22 cellular contexts compared by ENCODE assay signal in genomic region chr21:45613881-45614280, GRCh38. TPM values are rescaled to one million over a fixed set of nuclear protein-coding genes. Genes with fewer than 3 reads are reported as not detected.
DNase-seq lines count a peak whose midpoint lies in the region; ATAC-seq and TF ChIP-seq lines count a peak whose summit lies in the region.
"Had no signal": no experiment of that assay in that cellular context is flagged by ENCODE, and none has a peak within 500 bp of the region (broad histone marks: within the 10 kb centered on the region; RNA-seq: fewer than 3 reads in every experiment).

No MANE protein-coding gene starts in this region.

- H3K4me3 ChIP-seq in fibroblast of mammary gland (ENCODE audit: control insufficient read depth, low read depth, low read length) (no peak overlapping the region), spleen (no peak overlapping the region), mucosa of descending colon (no peak overlapping the region)
- H3K4me3 ChIP-seq: coronary artery, heart left ventricle, stomach had no signal

- TF ChIP-seq CTCF in fibroblast of mammary gland (conservative IDR thresholded peaks at IDR 0.05; ENCODE audit: control insufficient read depth, insufficient read depth, low read depth, low read length) (no peak), spleen (IDR thresholded peaks at IDR 0.05 in 8 of 11, conservative IDR thresholded peaks at IDR 0.05 in 3 of 11) (no peak), mucosa of descending colon (IDR thresholded peaks at IDR 0.05) (no peak)

- 65 to 79% (median 69%) methylated on average over 9 of the region's 9 CpGs for WGBS in spleen, 5 donors

- H3K27me3 ChIP-seq in spleen (replicated peaks in 1 of 7) = peaks cover 0 to 10% (median 0%) of the 10 kb centered on the region in 7 donors

- H3K9me3 ChIP-seq in spleen (no peaks in the 10 kb centered on the region), mucosa of descending colon (no peaks in the 10 kb centered on the region)
- H3K9me3 ChIP-seq: heart left ventricle had no signal

- H3K36me3 ChIP-seq in spleen (peaks cover 0 to 6% (median 0%) of the 10 kb centered on the region in 6 donors), mucosa of descending colon (ENCODE audit: low read depth) (no peaks in the 10 kb centered on the region)
- H3K36me3 ChIP-seq: heart left ventricle, stomach had no signal

- H3K4me1 ChIP-seq in spleen (peaks cover 2 to 55% (median 28%) of the 10 kb centered on the region in 6 donors), mucosa of descending colon (ENCODE audit: low read depth) (no peaks in the 10 kb centered on the region)
- H3K4me1 ChIP-seq: heart left ventricle, stomach had no signal

- DNase-seq in activated CD4-positive, CD25-positive, alpha-beta regulatory T cell treated with anti-CD3 and anti-CD28 coated beads, Interleukin-2, amount 50 U/mL, for 72 hours = peak; percentile 17
- no peak for DNase-seq in activated CD4-positive, CD25-positive, alpha-beta regulatory T cell (lab: John Stamatoyannopoulos, UW)
- peak; percentile 53 for DNase-seq in RPMI7951 (ENCODE audit: low read depth)
- peak; percentile 55 for DNase-seq in fibroblast of mammary gland (ENCODE audit: low read depth)
- DNase-seq in spleen = peak; percentile 21
- DNase-seq in SIG-M5 (lab: John Stamatoyannopoulos, UW) = no peak
- DNase-seq in mucosa of descending colon = no peak
- DNase-seq: activated CD4-positive, alpha-beta T cell treated with anti-CD3 and anti-CD28 coated beads, Interleukin-2, amount 50 U/mL, for 48 hours; AML-193; heart left ventricle; MM.1S; NCI-H748 treated with DMSO at 0.1 percent for 48 hours; SHP77 treated with DMSO at 0.1 percent for 48 hours; small intestine; stimulated activated CD4-positive, alpha-beta T cell treated with anti-CD3 and anti-CD28 coated beads, Interleukin-4, amount 100 ng/mL, for 24 hours; stomach had no signal

- no peak for ATAC-seq in mucosa of descending colon
- no peak for ATAC-seq in GM19463 (IDR thresholded peaks at IDR 0.05; ENCODE audit: unreplicated experiment)
- ATAC-seq: activated naive CD4-positive, alpha-beta T cell treated with anti-CD3 and anti-CD28 coated beads, Interleukin-2, amount 50 U/mL, for 72 hours; heart left ventricle; left lobe of liver had no signal

- peak overlapping the region in 1 of 8 donors; percentile 84 for H3K27ac ChIP-seq in spleen
- H3K27ac ChIP-seq: 22Rv1, coronary artery, heart left ventricle, stomach, VCaP had no signal

- intact Hi-C loops in spleen (cut with DNase I; ENCODE audit: low total_unique reads) (no loop called here), mucosa of descending colon (cut with DNase I, micrococcal nuclease) (no loop called here)

- TF ChIP-seq POLR2A in spleen (IDR thresholded peaks at IDR 0.05) = no peak

RNA-seq across cellular contexts. Expression of gene PCBP3, which starts 29.6 kb away (rescaled TPM):
- 4.0 and 8.4 TPM in 2 replicates for total RNA-seq in RPMI7951 (2014; rRNA removed; shearing (Covaris generic))
- total RNA-seq in spleen = 10 to 100 TPM in 6 of 7 donors, 1 to 10 TPM in 1; 5.8 to 31.6 (median 18.4) TPM
- polyA plus RNA-seq in spleen = 10 to 100 TPM in 2 of 3 donors, 1 to 10 TPM in 1; 4.2 to 16.4 (median 10.5) TPM
- total RNA-seq in mucosa of descending colon = 10 to 100 TPM in 1 of 3 donors, 1 to 10 TPM in 2; 4.5 to 18.4 (median 7.6) TPM

Comparison
In these comparisons a context has a peak if more than half of its experiments do, and no peak if none do; other contexts are left out.
1. DNase-seq: peak in activated CD4-positive, CD25-positive, alpha-beta regulatory T cell treated with anti-CD3 and anti-CD28 coated beads, Interleukin-2, amount 50 U/mL, for 72 hours (single experiment), RPMI7951 (single experiment), fibroblast of mammary gland (single experiment) and spleen (single experiment); none in activated CD4-positive, CD25-positive, alpha-beta regulatory T cell (0 of 4), SIG-M5 (single experiment) and mucosa of descending colon (0 of 3).